In genomic region chr19:16382775-16383543, GRCh38 we compare ENCODE assay signal across 8 cellular contexts. TPM values are rescaled to one million over a fixed set of nuclear protein-coding genes. Genes with fewer than 3 reads are reported as not detected.
DNase-seq lines count a peak whose midpoint lies in the region; ATAC-seq and TF ChIP-seq lines count a peak whose summit lies in the region.

No MANE protein-coding gene starts in this region.

- ATAC-seq in omental fat pad (ENCODE audit: low FRiP score): peak; percentile 75
- ATAC-seq in HG03442 (IDR thresholded peaks at IDR 0.05; ENCODE audit: unreplicated experiment): no peak

- H3K36me3 ChIP-seq in SK-N-MC (ENCODE audit: insufficient read depth, low read length) (peaks cover 39% of the 10 kb centered on the region; the same call in 1 of the 2 replicates), suprapubic skin (peaks cover 31% of the 10 kb centered on the region)

- H3K9me3 ChIP-seq in SK-N-MC (ENCODE audit: low read depth, low read length) (no peaks in the 10 kb centered on the region), suprapubic skin (no peaks in the 10 kb centered on the region)

- H3K4me3 Mint-ChIP-seq in activated naive CD4-positive, alpha-beta T cell treated with anti-CD3 and anti-CD28 coated beads, Interleukin-2, amount 50 U/mL, for 24 hours: peak overlapping the region; percentile 58

- WGBS in suprapubic skin: 40% methylated on average over 11 of the region's 17 CpGs

- peak; percentile 81 for DNase-seq in D341Med (ENCODE audit: low spot score)
- peak; percentile 95 for DNase-seq in HuH-7 (ENCODE audit: low spot score)
- DNase-seq in SK-N-MC (ENCODE audit: low read depth, low spot score): no peak
- peak; percentile 64 for DNase-seq in glomerular endothelial cell (ENCODE audit: extremely low read depth, low read depth, low spot score)
- DNase-seq in omental fat pad (ENCODE audit: low spot score): peak; percentile 81
- DNase-seq in suprapubic skin (ENCODE audit: low spot score in 2 of 2): peak in 1 of 2 donors; percentile 93

- H3K4me1 Mint-ChIP-seq in activated naive CD4-positive, alpha-beta T cell treated with anti-CD3 and anti-CD28 coated beads, Interleukin-2, amount 50 U/mL, for 24 hours: peaks cover 73% of the 10 kb centered on the region

- H3K9me3 Mint-ChIP-seq in activated naive CD4-positive, alpha-beta T cell treated with anti-CD3 and anti-CD28 coated beads, Interleukin-2, amount 50 U/mL, for 24 hours: no peaks in the 10 kb centered on the region

- peaks cover 24% of the 10 kb centered on the region for H3K4me1 ChIP-seq in suprapubic skin

- H3K36me3 Mint-ChIP-seq in activated naive CD4-positive, alpha-beta T cell treated with anti-CD3 and anti-CD28 coated beads, Interleukin-2, amount 50 U/mL, for 24 hours: peaks cover 22% of the 10 kb centered on the region

- H3K27ac ChIP-seq in SK-N-MC (peak overlapping the region; percentile 31; the same call in 1 of the 2 replicates), suprapubic skin (peak overlapping the region; percentile 81)

- peak overlapping the region; percentile 87 for H3K27ac Mint-ChIP-seq in activated naive CD4-positive, alpha-beta T cell treated with anti-CD3 and anti-CD28 coated beads, Interleukin-2, amount 50 U/mL, for 24 hours

- no peaks in the 10 kb centered on the region for H3K27me3 Mint-ChIP-seq in activated naive CD4-positive, alpha-beta T cell treated with anti-CD3 and anti-CD28 coated beads, Interleukin-2, amount 50 U/mL, for 24 hours

- no peak overlapping the region for H3K9ac ChIP-seq in SK-N-MC (ENCODE audit: insufficient read length)

- TF ChIP-seq EP300 in suprapubic skin (IDR thresholded peaks at IDR 0.05): no peak

- TF ChIP-seq POLR2A in suprapubic skin (IDR thresholded peaks at IDR 0.05): no peak

- TF ChIP-seq CTCF in omental fat pad (IDR thresholded peaks at IDR 0.05) (no peak), suprapubic skin (IDR thresholded peaks at IDR 0.05) (peak; percentile 54 to 73)

- H3K4me3 ChIP-seq in SK-N-MC: no peak overlapping the region
- H3K4me3 ChIP-seq in suprapubic skin: no peak overlapping the region

- H3K27me3 ChIP-seq in suprapubic skin: no peaks in the 10 kb centered on the region

RNA-seq across cellular contexts. Expression of gene KLF2, which starts 58.3 kb away (rescaled TPM):
- total RNA-seq in glomerular endothelial cell: 5.9 and 36.1 TPM in 2 replicates
- 100 to 1,000 TPM in 2 of 4 donors, 10 to 100 TPM in 2; 61.1 to 160 (median 85.9) TPM for total RNA-seq in omental fat pad
- 10 to 100 TPM; 27.0 to 41.1 (median 36.9) TPM for total RNA-seq in suprapubic skin

Comparison
In these comparisons a context has a peak if more than half of its experiments do, and no peak if none do; other contexts are left out.
1. CTCF ChIP-seq: peak in suprapubic skin (2 of 2); none in omental fat pad (0 of 3).